In genomic region chr2:23385748-23386421, GRCh38 we compare ENCODE assay signal across 8 cellular contexts. TPM values are rescaled to one million over a fixed set of nuclear protein-coding genes. Genes with fewer than 3 reads are reported as not detected.
A peak's percentile ranks its signal among the peaks of the same experiment; 100 is the strongest.
DNase-seq lines count a peak whose midpoint lies in the region; ATAC-seq and TF ChIP-seq lines count a peak whose summit lies in the region.

No MANE protein-coding gene starts in this region.

- peaks cover 31% of the 10 kb centered on the region for H3K79me2 ChIP-seq in hepatocyte

- H3K4me2 ChIP-seq in hepatocyte = peak overlapping the region; percentile 99

- peaks cover 5% of the 10 kb centered on the region for H4K20me1 ChIP-seq in hepatocyte (ENCODE audit: insufficient read depth, poor library complexity, severe bottlenecking)

- peaks cover 0 to 6% of the 10 kb centered on the region in 2 donors for H3K36me3 Mint-ChIP-seq in activated naive CD4-positive, alpha-beta T cell treated with anti-CD3 and anti-CD28 coated beads, Interleukin-2, amount 50 U/mL, for 72 hours

- H3K36me3 ChIP-seq in hepatocyte (replicated peaks; ENCODE audit: insufficient read depth, low read depth) = no peaks in the 10 kb centered on the region
- no peaks in the 10 kb centered on the region for H3K36me3 ChIP-seq in skeletal muscle tissue (ENCODE audit: control insufficient read depth in 3 of 3, insufficient read depth in 3 of 3, low read length in 3 of 3)

- ATAC-seq in GM19463 (IDR thresholded peaks at IDR 0.05; ENCODE audit: unreplicated experiment) = peak; percentile 16
- peak; percentile 21 for ATAC-seq in HG03521 (IDR thresholded peaks at IDR 0.05; ENCODE audit: unreplicated experiment)
- peak; percentile 8 to 11 for ATAC-seq in activated naive CD4-positive, alpha-beta T cell treated with anti-CD3 and anti-CD28 coated beads, Interleukin-2, amount 50 U/mL, for 72 hours

- H3K27me3 ChIP-seq in hepatocyte = peaks cover 57% of the 10 kb centered on the region
- H3K27me3 ChIP-seq in skeletal muscle tissue (ENCODE audit: control insufficient read depth in 3 of 3, insufficient read depth in 3 of 3, low read length in 3 of 3) = peaks cover 5 to 20% (median 17%) of the 10 kb centered on the region in 3 donors

- TF ChIP-seq CTCF in hepatocyte (IDR thresholded peaks at IDR 0.05; ENCODE audit: poor library complexity) = no peak

- no peaks in the 10 kb centered on the region for H3K9me3 ChIP-seq in hepatocyte (ENCODE audit: low read depth)
- no peaks in the 10 kb centered on the region for H3K9me3 ChIP-seq in skeletal muscle tissue (ENCODE audit: control insufficient read depth in 3 of 3, low read length in 3 of 3)

- H3K27ac ChIP-seq in hepatocyte (no peak overlapping the region), skeletal muscle tissue (ENCODE audit: low read depth, low read length) (no peak overlapping the region)

- DNase-seq in ELF-1 (ENCODE audit: low read depth, low spot score) = peak; percentile 39
- DNase-seq in activated naive CD4-positive, alpha-beta T cell treated with anti-CD3 and anti-CD28 coated beads, Interleukin-2, amount 50 U/mL, for 72 hours (ENCODE audit: low spot score in 2 of 2) = peak in 1 of 2 donors; percentile 34
- DNase-seq in hepatocyte (ENCODE audit: low spot score) = peak; percentile 44
- DNase-seq in Kasumi-1 (lab: John Stamatoyannopoulos, UW) = no peak
- DNase-seq in OCI-M1 (lab: John Stamatoyannopoulos, UW) = no peak

- H3K4me1 ChIP-seq in hepatocyte (ENCODE audit: insufficient read depth) = peaks cover 9% of the 10 kb centered on the region
- H3K4me1 ChIP-seq in skeletal muscle tissue (ENCODE audit: control insufficient read depth in 3 of 3, insufficient read depth in 3 of 3, low read length in 3 of 3) = peaks cover 11 to 16% (median 16%) of the 10 kb centered on the region in 3 donors

- H2AFZ ChIP-seq in hepatocyte = peak overlapping the region; percentile 74

- no peaks in the 10 kb centered on the region for H3K9me2 ChIP-seq in hepatocyte (replicated peaks; ENCODE audit: insufficient read depth)

- 3% methylated on average over 27 of the region's 68 CpGs for WGBS in hepatocyte (ENCODE audit: low lambda C conversion rate, missing lambda C conversion rate)

- H3K9ac ChIP-seq in skeletal muscle tissue (ENCODE audit: low read depth in 1 of 3, low read length in 3 of 3) = peak overlapping the region; percentile 55 to 75 (median 64)

- no peaks in the 10 kb centered on the region for H3K9me3 Mint-ChIP-seq in activated naive CD4-positive, alpha-beta T cell treated with anti-CD3 and anti-CD28 coated beads, Interleukin-2, amount 50 U/mL, for 72 hours

- H3K4me3 ChIP-seq in hepatocyte (peak overlapping the region; percentile 79), skeletal muscle tissue (ENCODE audit: low read length in 3 of 3) (peak overlapping the region; percentile 75 to 82 (median 79))

- no peak overlapping the region for H3K27ac Mint-ChIP-seq in activated naive CD4-positive, alpha-beta T cell treated with anti-CD3 and anti-CD28 coated beads, Interleukin-2, amount 50 U/mL, for 72 hours

RNA-seq across cellular contexts. Expression of gene KLHL29, which starts 0.9 kb away (rescaled TPM):
- 1 to 10 TPM; 1.2 to 4.7 TPM for total RNA-seq in activated naive CD4-positive, alpha-beta T cell treated with anti-CD3 and anti-CD28 coated beads, Interleukin-2, amount 50 U/mL, for 72 hours
- total RNA-seq in hepatocyte = 3.6 and 3.8 TPM in 2 replicates
- polyA plus RNA-seq in hepatocyte = 9.7 and 9.9 TPM in 2 replicates
- 3.7 TPM for total RNA-seq in skeletal muscle tissue

Comparison
In these comparisons a context has a peak if more than half of its experiments do, and no peak if none do; other contexts are left out.
1. DNase-seq: peak in ELF-1 (single experiment) and hepatocyte (single experiment); none in Kasumi-1 (0 of 2) and OCI-M1 (single experiment).
2. Peak in every context shown above with its lines, with median percentiles within 50 percentile points of each other: ATAC-seq.